In genomic region chr15:71228403-71228802, GRCh38 we compare ENCODE assay signal across 17 cellular contexts.
DNase-seq lines count a peak whose midpoint lies in the region; ATAC-seq and TF ChIP-seq lines count a peak whose summit lies in the region.
"Had no signal": no experiment of that assay in that cellular context is flagged by ENCODE, and none has a peak within 500 bp of the region (broad histone marks: within the 10 kb centered on the region; RNA-seq: fewer than 3 reads in every experiment).

No MANE protein-coding gene starts in this region.

- H3K27me3 ChIP-seq in left ventricle myocardium inferior (ENCODE audit: low read depth) (no peaks in the 10 kb centered on the region), right atrium auricular region (no peaks in the 10 kb centered on the region), uterus (no peaks in the 10 kb centered on the region), PC-3 (ENCODE audit: low read length) (no peaks in the 10 kb centered on the region)

- intact Hi-C loops in left ventricle myocardium inferior (cut with micrococcal nuclease) (no loop called here), uterus (cut with DNase I; ENCODE audit: low total_unique reads) (no loop called here), PC-3 (cut with micrococcal nuclease) (no loop called here)

- peaks cover 6% of the 10 kb centered on the region for H3K36me3 Mint-ChIP-seq in mesothelial cell of epicardium

- no peak overlapping the region for H3K4me2 ChIP-seq in PC-3 (ENCODE audit: low read length)

- no peak overlapping the region for H2AFZ ChIP-seq in PC-3 (ENCODE audit: low read length)

- no peak for DNase-seq in left ventricle myocardium inferior
- no peak for DNase-seq in right atrium auricular region (ENCODE audit: low spot score)
- DNase-seq in fibroblast of gingiva (ENCODE audit: low read depth): peak; percentile 20
- DNase-seq in mesothelial cell of epicardium (ENCODE audit: low spot score in 2 of 2, unreplicated experiment in 2 of 2): no peak
- no peak for DNase-seq in uterus
- DNase-seq in PC-3: no peak
- DNase-seq in DMS53 treated with DMSO at 0.1 percent for 48 hours (lab: John Stamatoyannopoulos, UW; ENCODE audit: unreplicated experiment): no peak
- DNase-seq: DMS 273 treated with DMSO at 0.1 percent for 48 hours, KG1, NCI-H1436, NCI-H2029 treated with DMSO at 0.1 percent for 48 hours, NCI-H2227 treated with DMSO at 0.1 percent for 48 hours, NCI-H524 treated with DMSO at 0.1 percent for 48 hours, SHP77 had no signal

- H3K79me2 ChIP-seq in PC-3 (ENCODE audit: low read length): no peaks in the 10 kb centered on the region

- H3K4me1 Mint-ChIP-seq in mesothelial cell of epicardium: peaks cover 65% of the 10 kb centered on the region

- H3K4me3 ChIP-seq in left ventricle myocardium inferior (no peak overlapping the region), right atrium auricular region (no peak overlapping the region), uterus (no peak overlapping the region), PC-3 (ENCODE audit: low read length) (no peak overlapping the region)

- H3K4me1 ChIP-seq in left ventricle myocardium inferior: peaks cover 45% of the 10 kb centered on the region
- H3K4me1 ChIP-seq in right atrium auricular region: peaks cover 0 to 11% of the 10 kb centered on the region in 2 donors
- H3K4me1 ChIP-seq in uterus: peaks cover 7 to 8% of the 10 kb centered on the region in 2 donors
- H3K4me1 ChIP-seq in PC-3 (ENCODE audit: insufficient read depth, low read length): no peaks in the 10 kb centered on the region

- CTCF ChIA-PET in PC-3 (lab: Charles Lee): no interaction called here

- no peaks in the 10 kb centered on the region for H3K9me2 ChIP-seq in PC-3 (replicated peaks; ENCODE audit: low read length)

- H3K27ac Mint-ChIP-seq in mesothelial cell of epicardium: peak overlapping the region; percentile 32

- H3F3A ChIP-seq in PC-3 (ENCODE audit: low read length, unreplicated experiment): no peaks in the 10 kb centered on the region

- H3K36me3 ChIP-seq in left ventricle myocardium inferior: no peaks in the 10 kb centered on the region
- H3K36me3 ChIP-seq in right atrium auricular region: no peaks in the 10 kb centered on the region
- no peaks in the 10 kb centered on the region for H3K36me3 ChIP-seq in uterus
- H3K36me3 ChIP-seq in PC-3 (ENCODE audit: low read depth, low read length): no peaks in the 10 kb centered on the region; the same call in 1 of the 2 replicates

- BruUV-seq in PC-3 (replicated peaks; lab: Mats Ljungman, UMichigan): no TSS peak

- H3K9ac ChIP-seq in PC-3 (ENCODE audit: low read length): no peak overlapping the region

- no peak overlapping the region for H3K4me3 Mint-ChIP-seq in mesothelial cell of epicardium

- POLR2A ChIA-PET in PC-3 (lab: Charles Lee; ENCODE audit: unreplicated experiment): no interaction called here

- no peaks in the 10 kb centered on the region for H3K9me3 Mint-ChIP-seq in mesothelial cell of epicardium

- TF ChIP-seq CTCF in left ventricle myocardium inferior (IDR thresholded peaks at IDR 0.05; ENCODE audit: borderline replicate concordance) (no peak), right atrium auricular region (IDR thresholded peaks at IDR 0.05) (no peak), mesothelial cell of epicardium (IDR thresholded peaks at IDR 0.05; ENCODE audit: unreplicated experiment) (no peak), uterus (IDR thresholded peaks at IDR 0.05) (no peak), PC-3 (conservative IDR thresholded peaks at IDR 0.05; ENCODE audit: low read depth, low read length) (no peak)

- H4K20me1 ChIP-seq in PC-3 (ENCODE audit: low read length): no peaks in the 10 kb centered on the region

- TF ChIP-seq POLR2A in uterus (IDR thresholded peaks at IDR 0.05): no peak

- H3K9me3 ChIP-seq in left ventricle myocardium inferior (replicated peaks): no peaks in the 10 kb centered on the region
- no peaks in the 10 kb centered on the region for H3K9me3 ChIP-seq in right atrium auricular region
- no peaks in the 10 kb centered on the region for H3K9me3 ChIP-seq in uterus
- H3K9me3 ChIP-seq in PC-3 (ENCODE audit: low read length): no peaks in the 10 kb centered on the region

- ATAC-seq in PC-3: no peak
- ATAC-seq in GM21360 (IDR thresholded peaks at IDR 0.05; ENCODE audit: unreplicated experiment): no peak
- ATAC-seq: HCT116 had no signal

- H3K27ac ChIP-seq in left ventricle myocardium inferior (replicated peaks) (peak overlapping the region; percentile 16), right atrium auricular region (no peak overlapping the region), uterus (peak overlapping the region; percentile 29 to 39), PC-3 (ENCODE audit: low read length) (no peak overlapping the region)
- H3K27ac ChIP-seq: C4-2B had no signal

- H3K27me3 Mint-ChIP-seq in mesothelial cell of epicardium (ENCODE audit: low read depth): no peaks in the 10 kb centered on the region

Comparison
In these comparisons a context has a peak if more than half of its experiments do, and no peak if none do; other contexts are left out.
1. H3K27ac ChIP-seq: peak in left ventricle myocardium inferior (single experiment) and uterus (2 of 2); none in right atrium auricular region (0 of 2) and PC-3 (single experiment).